In genomic region chr5:113806823-113807222, GRCh38 we compare ENCODE assay signal across 12 cellular contexts.
A peak's percentile ranks its signal among the peaks of the same experiment; 100 is the strongest.
DNase-seq lines count a peak whose midpoint lies in the region; ATAC-seq and TF ChIP-seq lines count a peak whose summit lies in the region.
"Had no signal": no experiment of that assay in that cellular context is flagged by ENCODE, and none has a peak within 500 bp of the region (broad histone marks: within the 10 kb centered on the region; RNA-seq: fewer than 3 reads in every experiment).

No MANE protein-coding gene starts in this region.

- 61 to 80% (median 68%) methylated on average over 4 of the region's 4 CpGs for WGBS in stomach, 5 donors

- no peak overlapping the region for H3K4me3 Mint-ChIP-seq in MCF 10A (ENCODE audit: unreplicated experiment)

- ATAC-seq in HG03432 (IDR thresholded peaks at IDR 0.05; ENCODE audit: unreplicated experiment) (no peak), HG03139 (IDR thresholded peaks at IDR 0.05; ENCODE audit: unreplicated experiment) (no peak)

- H3K4me3 ChIP-seq in stomach: peak overlapping the region in 1 of 4 donors; percentile 30

- POLR2A ChIA-PET in MCF 10A (lab: Yijun Ruan, JAX): interaction anchor here (0.6 kb wide), 1 partner anchor 15 kb away, joined by 3 read pairs; no protein-coding TSS in a partner anchor

- H3K27ac Mint-ChIP-seq in MCF 10A (ENCODE audit: low read depth, unreplicated experiment): no peak overlapping the region

- peak; percentile 13 for DNase-seq in MV-4-11 (lab: John Stamatoyannopoulos, UW)
- peak; percentile 8 for DNase-seq in MCF 10A (ENCODE audit: unreplicated experiment)
- DNase-seq in inferior parietal cortex (ENCODE audit: extremely low spot score): peak; percentile 9
- no peak for DNase-seq in stomach
- DNase-seq in stimulated activated CD4-positive, alpha-beta T cell treated with anti-CD3 and anti-CD28 coated beads, Interleukin-4, amount 100 ng/mL, for 1 hour: no peak
- no peak for DNase-seq in stimulated activated CD4-positive, alpha-beta T cell treated with anti-CD3 and anti-CD28 coated beads, Interleukin-12 subunit alpha, Interleukin-12 subunit beta, amount 100 ng/mL, for 4 hours
- DNase-seq: activated T-cell treated with anti-CD3 and anti-CD28 coated beads, Interleukin-2, amount 50 U/mL, for 48 hours; DND-41; kidney; stimulated activated naive CD4-positive, alpha-beta T cell had no signal

- CTCF ChIA-PET in MCF 10A (lab: Yijun Ruan, JAX): interaction anchor here (0.5 to 1.5 kb wide), 8 partner anchors 8 to 655 kb away, joined by 3 to 5 read pairs (median 3); no protein-coding TSS in a partner anchor

- no peaks in the 10 kb centered on the region for H3K36me3 ChIP-seq in stomach

- no peak for TF ChIP-seq CTCF in MCF 10A (IDR thresholded peaks at IDR 0.05; ENCODE audit: unreplicated experiment)
- TF ChIP-seq CTCF in stomach (IDR thresholded peaks at IDR 0.05): no peak

- no peaks in the 10 kb centered on the region for H3K36me3 Mint-ChIP-seq in MCF 10A (ENCODE audit: insufficient read depth, unreplicated experiment)

- TF ChIP-seq POLR2A in stomach (IDR thresholded peaks at IDR 0.05): no peak

- peak overlapping the region in 3 of 5 donors; percentile 31 to 56 (median 55) for H3K27ac ChIP-seq in stomach

- peaks cover 0 to 23% (median 13%) of the 10 kb centered on the region in 4 donors for H3K4me1 ChIP-seq in stomach

- no peaks in the 10 kb centered on the region for H3K27me3 ChIP-seq in stomach

- no peak for TF ChIP-seq EP300 in stomach (IDR thresholded peaks at IDR 0.05)

- no TSS peak for BruUV-seq in MCF 10A (replicated peaks; lab: Mats Ljungman, UMichigan)

- peaks cover 9% of the 10 kb centered on the region for H3K4me1 Mint-ChIP-seq in MCF 10A (ENCODE audit: insufficient read depth, unreplicated experiment)

- no peaks in the 10 kb centered on the region for H3K9me3 Mint-ChIP-seq in MCF 10A (ENCODE audit: unreplicated experiment)

- no peaks in the 10 kb centered on the region for H3K9me3 ChIP-seq in stomach

- H3K27me3 Mint-ChIP-seq in MCF 10A (ENCODE audit: insufficient read depth, unreplicated experiment): peaks cover 40% of the 10 kb centered on the region

- intact Hi-C loops in MCF 10A (cut with micrococcal nuclease) (loop anchor here (2.0 kb wide), 1 partner anchor 644 kb away; no protein-coding TSS in a partner anchor), stomach (cut with DNase I; ENCODE audit: low total_unique reads) (no loop called here)

Comparison
In these comparisons a context has a peak if more than half of its experiments do, and no peak if none do; other contexts are left out.
1. DNase-seq: peak in MV-4-11 (single experiment), MCF 10A (single experiment) and inferior parietal cortex (single experiment); none in stomach (single experiment), stimulated activated CD4-positive, alpha-beta T cell treated with anti-CD3 and anti-CD28 coated beads, Interleukin-4, amount 100 ng/mL, for 1 hour (single experiment) and stimulated activated CD4-positive, alpha-beta T cell treated with anti-CD3 and anti-CD28 coated beads, Interleukin-12 subunit alpha, Interleukin-12 subunit beta, amount 100 ng/mL, for 4 hours (single experiment).